Comparison of ENCODE assay signal across 8 cellular contexts in genomic region chr12:111405149-111405855, GRCh38. TPM values are rescaled to one million over a fixed set of nuclear protein-coding genes. Genes with fewer than 3 reads are reported as not detected.
DNase-seq lines count a peak whose midpoint lies in the region; ATAC-seq and TF ChIP-seq lines count a peak whose summit lies in the region.

No MANE protein-coding gene starts in this region.

- peak; percentile 74 for TF ChIP-seq CTCF in OCI-LY7 (conservative IDR thresholded peaks at IDR 0.05; ENCODE audit: low read length)
- TF ChIP-seq CTCF in epithelial cell of proximal tubule (conservative IDR thresholded peaks at IDR 0.05; ENCODE audit: low read depth, low read length), result peak; percentile 50

- H3K9me2 ChIP-seq in OCI-LY7 (ENCODE audit: insufficient read depth, low read length), result no peaks in the 10 kb centered on the region

- peaks cover 57% of the 10 kb centered on the region for H3K4me1 ChIP-seq in OCI-LY7 (ENCODE audit: insufficient read depth, low read length, poor library complexity, severe bottlenecking)

- ATAC-seq in GM21576 (IDR thresholded peaks at IDR 0.05; ENCODE audit: unreplicated experiment), result peak; percentile 46

- H2AFZ ChIP-seq in OCI-LY7 (ENCODE audit: low read length), result peak overlapping the region; percentile 58; the same call in 1 of the 2 replicates

- peak overlapping the region; percentile 93 for H3K4me3 ChIP-seq in OCI-LY7 (ENCODE audit: low read depth, low read length, poor library complexity, severe bottlenecking)
- H3K4me3 ChIP-seq in epithelial cell of proximal tubule (ENCODE audit: low read depth, low read length), result peak overlapping the region; percentile 86

- peak overlapping the region; percentile 90 for H3K4me2 ChIP-seq in OCI-LY7 (ENCODE audit: low read length)

- DNase-seq in DMS53 (lab: John Stamatoyannopoulos, UW) (peak; percentile 92), OCI-LY7 (ENCODE audit: low spot score) (peak; percentile 98), activated T-cell treated with anti-CD3 and anti-CD28 coated beads for 4 hours (peak; percentile 99), epithelial cell of proximal tubule (ENCODE audit: low read depth) (no peak), mucosa of gallbladder (ENCODE audit: low spot score) (peak; percentile 95)
- DNase-seq in stimulated activated CD8-positive, alpha-beta memory T cell treated with anti-CD3 and anti-CD28 coated beads, Interleukin-4, amount 100 ng/mL, for 4 hours (ENCODE audit: low read depth in 2 of 2, low spot score in 1 of 2), result peak; percentile 98 to 99

- no peak for TF ChIP-seq RAD21 in Ishikawa (IDR thresholded peaks at IDR 0.05; ENCODE audit: low read depth)

- CTCF ChIA-PET in OCI-LY7 (lab: Charles Lee; ENCODE audit: unreplicated experiment), result interaction anchor here (1.5 to 3.3 kb wide), 2 partner anchors 40 to 46 kb away, joined by 6 to 22 read pairs; no protein-coding TSS in a partner anchor

- no peaks in the 10 kb centered on the region for H3K9me3 ChIP-seq in OCI-LY7 (ENCODE audit: low read length)

- no TSS peak for BruUV-seq in OCI-LY7 (replicated peaks; lab: Mats Ljungman, UMichigan)

- H4K20me1 ChIP-seq in OCI-LY7 (ENCODE audit: insufficient read depth, low read length), result peaks cover 11% of the 10 kb centered on the region

- peaks cover 44% of the 10 kb centered on the region for H3K79me2 ChIP-seq in OCI-LY7 (ENCODE audit: insufficient read depth, low read depth, low read length)

- intact Hi-C loops in OCI-LY7 (cut with micrococcal nuclease; ENCODE audit: unreplicated experiment), result loop anchor here (1.0 to 10.0 kb wide), 4 partner anchors 40 to 359 kb away; partner anchors contain the start of genes ACAD10, ALDH2, ATXN2 and BRAP

- H3K36me3 ChIP-seq in OCI-LY7 (ENCODE audit: insufficient read depth, low read length), result no peaks in the 10 kb centered on the region

- 0 out of 2 replicates have a peak, but pooled peaks have one; percentile 30 for TF ChIP-seq EP300 in Ishikawa (IDR thresholded peaks at IDR 0.05; ENCODE audit: borderline replicate concordance)

- POLR2A ChIA-PET in OCI-LY7 (lab: Charles Lee), result interaction anchor here (1.0 to 2.8 kb wide), 6 partner anchors 8 to 46 kb away, joined by 3 to 16 read pairs (median 6); no protein-coding TSS in a partner anchor

- H3K27ac ChIP-seq in OCI-LY7 (ENCODE audit: low read depth, low read length, poor library complexity, severe bottlenecking), result peak overlapping the region; percentile 84

TF ChIP-seq in Ishikawa, 13 proteins besides CTCF, POLR2A, EP300 and RAD21:
- no peak for TF ChIP-seq TCF12 (IDR thresholded peaks at IDR 0.05; ENCODE audit: low read depth)
- no peak for TF ChIP-seq CEBPB (IDR thresholded peaks at IDR 0.05)
- peak; percentile 75 for TF ChIP-seq MAX (IDR thresholded peaks at IDR 0.05)
- peak; percentile 83 for TF ChIP-seq ZBTB7A (IDR thresholded peaks at IDR 0.05; ENCODE audit: low read depth)
- peak; percentile 92 for TF ChIP-seq USF1 (IDR thresholded peaks at IDR 0.05)
- peak; percentile 31; the same call in 1 of the 2 replicates for TF ChIP-seq TAF1 (IDR thresholded peaks at IDR 0.05; ENCODE audit: low read depth)

RNA-seq across cellular contexts. Expression of gene SH2B3, which starts 0.4 kb away (rescaled TPM):
- total RNA-seq in OCI-LY7 (2014; rRNA removed; shearing (Covaris generic)), result 16.3 and 25.8 TPM in 2 replicates
- total RNA-seq in OCI-LY7 (2022) (45.9 and 51.3 TPM in 2 replicates), epithelial cell of proximal tubule (34.0 and 59.6 TPM in 2 replicates), mucosa of gallbladder (21.8 TPM)

RNA-seq across cellular contexts. Expression of gene PHETA1, which starts 36.4 kb away (rescaled TPM):
- total RNA-seq in OCI-LY7 (2014; rRNA removed; shearing (Covaris generic)), result 0.70 and 0.73 TPM in 2 replicates
- total RNA-seq in OCI-LY7 (2022), result 2.7 TPM in 2 replicates
- 21.2 and 28.7 TPM in 2 replicates for total RNA-seq in epithelial cell of proximal tubule
- total RNA-seq in mucosa of gallbladder, result 24.1 TPM
